Comparison of ENCODE assay signal across 9 cellular contexts in the genomic region with DNA sequence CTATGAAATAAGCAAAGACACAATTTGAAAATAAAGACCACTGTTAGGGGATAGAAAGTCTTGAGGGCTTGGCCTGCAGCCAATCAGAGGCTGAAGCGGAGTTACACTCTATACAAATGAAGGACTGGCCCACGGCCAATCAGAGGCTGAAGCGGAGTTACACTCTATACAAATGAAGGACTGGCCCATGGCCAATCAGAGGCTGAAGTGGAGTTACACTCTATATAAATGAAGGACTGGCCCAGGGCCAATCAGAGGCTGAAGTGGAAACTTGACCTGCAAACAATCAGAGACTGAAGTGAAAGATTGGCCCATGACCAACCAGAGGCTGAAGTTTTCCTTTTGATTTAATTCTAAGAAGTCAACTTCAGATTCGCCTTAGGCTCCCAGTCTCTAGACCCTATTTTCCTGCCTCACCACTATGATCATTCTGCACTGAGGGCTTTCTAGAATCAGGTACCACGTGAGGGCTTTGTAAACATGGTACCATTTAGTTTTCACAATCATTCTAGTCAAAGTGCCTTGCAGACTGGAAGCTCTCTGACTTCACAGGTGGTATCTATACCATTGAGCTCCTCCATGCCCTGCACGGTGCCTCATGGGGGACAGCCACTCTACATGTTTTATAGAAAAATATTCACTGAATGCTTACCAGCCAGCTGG.
DNase-seq lines count a peak whose midpoint lies in the region; ATAC-seq and TF ChIP-seq lines count a peak whose summit lies in the region.
"Had no signal": no experiment of that assay in that cellular context is flagged by ENCODE, and none has a peak within 500 bp of the region (broad histone marks: within the 10 kb centered on the region; RNA-seq: fewer than 3 reads in every experiment).

No MANE protein-coding gene starts in this region.

- peaks cover 0 to 20% (median 7%) of the 10 kb centered on the region in 4 donors for H3K4me1 ChIP-seq in right lobe of liver
- no peaks in the 10 kb centered on the region for H3K4me1 ChIP-seq in uterus

- H3K4me3 ChIP-seq in cardiac fibroblast (replicated peaks in 1 of 2; ENCODE audit: low read depth in 2 of 2, low read length in 2 of 2) (no peak overlapping the region), right lobe of liver (peak overlapping the region in 2 of 3 donors; percentile 1 to 12), uterus (no peak overlapping the region)

- no peak overlapping the region for H3K27ac Mint-ChIP-seq in T-cell
- H3K27ac Mint-ChIP-seq: activated B cell treated with CpG ODN at 0.5 μM for 24 hours had no signal

- POLR2A ChIA-PET in T-cell (lab: Charles Lee), result interaction anchor here in 1 of 2 donors (0.6 kb wide), 1 partner anchor 167 kb away, joined by 3 read pairs; no protein-coding TSS in a partner anchor

- intact Hi-C loops in right lobe of liver (cut with DNase I), result no loop called here
- intact Hi-C loops in uterus (cut with DNase I; ENCODE audit: low total_unique reads), result no loop called here

- no peaks in the 10 kb centered on the region for H3K36me3 Mint-ChIP-seq in T-cell

- H3K27me3 ChIP-seq in right lobe of liver, result no peaks in the 10 kb centered on the region
- H3K27me3 ChIP-seq in uterus, result no peaks in the 10 kb centered on the region

- peak; percentile 2 for DNase-seq in NCI-H82 (lab: John Stamatoyannopoulos, UW)
- DNase-seq in NCI-H82 treated with DMSO at 0.1 percent for 48 hours (lab: John Stamatoyannopoulos, UW; ENCODE audit: unreplicated experiment), result no peak
- peak; percentile 10 to 68 for DNase-seq in cardiac fibroblast (ENCODE audit: low read depth in 2 of 2)
- peak; percentile 60 to 74 (median 62) for DNase-seq in right lobe of liver
- peak; percentile 34 to 69 for DNase-seq in uterus
- DNase-seq in T-cell, result no peak
- no peak for DNase-seq in iPS-NIHi11 (ENCODE audit: low spot score)
- DNase-seq: activated B cell treated with CpG ODN at 0.5 μM for 24 hours had no signal

- CTCF ChIA-PET in T-cell (lab: Charles Lee), result interaction anchor here (0.7 to 3.0 kb wide), 12 partner anchors 13 to 1449 kb away, joined by 3 to 7 read pairs (median 4); no protein-coding TSS in a partner anchor

- TF ChIP-seq CTCF in cardiac fibroblast (IDR thresholded peaks at IDR 0.05; ENCODE audit: low read depth, low read length) (no peak), right lobe of liver (IDR thresholded peaks at IDR 0.05) (peak in 1 of 4 donors; percentile 10), uterus (IDR thresholded peaks at IDR 0.05) (no peak)

- H3K4me3 Mint-ChIP-seq in T-cell, result no peak overlapping the region
- H3K4me3 Mint-ChIP-seq: activated B cell treated with CpG ODN at 0.5 μM for 24 hours had no signal

- ATAC-seq in right lobe of liver (peak; percentile 45 to 64 (median 53)), T-cell (replicated peaks in 1 of 4) (no peak), HG02970 (IDR thresholded peaks at IDR 0.05; ENCODE audit: low FRiP score, unreplicated experiment) (no peak)

- H3K9me3 ChIP-seq in right lobe of liver (no peaks in the 10 kb centered on the region), uterus (no peaks in the 10 kb centered on the region)

- no peaks in the 10 kb centered on the region for H3K27me3 Mint-ChIP-seq in T-cell
- H3K27me3 Mint-ChIP-seq: activated B cell treated with CpG ODN at 0.5 μM for 24 hours had no signal

- WGBS in right lobe of liver (ENCODE audit: insufficient coverage, low coverage, low lambda C conversion rate, missing lambda C conversion rate), result 21% methylated on average over 6 of the region's 6 CpGs

- no peaks in the 10 kb centered on the region for H3K9me3 Mint-ChIP-seq in T-cell
- H3K9me3 Mint-ChIP-seq: activated B cell treated with CpG ODN at 0.5 μM for 24 hours had no signal

- TF ChIP-seq POLR2A in right lobe of liver (IDR thresholded peaks at IDR 0.05), result no peak
- TF ChIP-seq POLR2A in uterus (IDR thresholded peaks at IDR 0.05), result no peak

- H3K4me1 Mint-ChIP-seq in T-cell, result peaks cover 28 to 33% (median 29%) of the 10 kb centered on the region in 3 donors

- H3K27ac ChIP-seq in right lobe of liver (peak overlapping the region in 2 of 3 donors; percentile 74 to 80), uterus (peak overlapping the region; percentile 43 to 52)

- H3K36me3 ChIP-seq in right lobe of liver (peaks cover 0 to 7% (median 2%) of the 10 kb centered on the region in 4 donors), uterus (no peaks in the 10 kb centered on the region)

Comparison
In these comparisons a context has a peak if more than half of its experiments do, and no peak if none do; other contexts are left out.
1. DNase-seq: peak in NCI-H82 (single experiment), cardiac fibroblast (2 of 2), right lobe of liver (3 of 3) and uterus (2 of 2); none in NCI-H82 treated with DMSO at 0.1 percent for 48 hours (single experiment), T-cell (0 of 34) and iPS-NIHi11 (single experiment).
2. H3K4me3 ChIP-seq: peak in right lobe of liver (2 of 3); none in cardiac fibroblast (0 of 2) and uterus (0 of 2).
3. ATAC-seq: peak in right lobe of liver (4 of 4); none in T-cell (0 of 4) and HG02970 (single experiment).